ENCODE assay signal across 8 cellular contexts in genomic region chr4:110631582-110632505, GRCh38. TPM values are rescaled to one million over a fixed set of nuclear protein-coding genes. Genes with fewer than 3 reads are reported as not detected.
DNase-seq lines count a peak whose midpoint lies in the region; ATAC-seq lines count a peak whose summit lies in the region.

No MANE protein-coding gene starts in this region.

- no peak overlapping the region for H3K4me3 ChIP-seq in effector memory CD4-positive, alpha-beta T cell (ENCODE audit: insufficient read depth, low read depth, low read length, poor library complexity, severe bottlenecking)

- DNase-seq in COLO668 (lab: John Stamatoyannopoulos, UW; ENCODE audit: unreplicated experiment) (peak; percentile 85), NCI-H526 (lab: John Stamatoyannopoulos, UW) (peak; percentile 80 to 90), anterior cingulate cortex (lab: John Stamatoyannopoulos, UW) (peak in 50 of 58 donors; percentile 5 to 75 (median 40)), hippocampal formation (lab: John Stamatoyannopoulos, UW) (peak; percentile 42 to 50), renal cortical epithelial cell (ENCODE audit: low read depth) (peak; percentile 56)
- no peak for DNase-seq in effector memory CD4-positive, alpha-beta T cell

- ATAC-seq in GM18909 (IDR thresholded peaks at IDR 0.05; ENCODE audit: poor library complexity, unreplicated experiment) (peak; percentile 99), HG03139 (IDR thresholded peaks at IDR 0.05; ENCODE audit: unreplicated experiment) (peak; percentile 98)

- no peak overlapping the region for H3K27ac ChIP-seq in effector memory CD4-positive, alpha-beta T cell (ENCODE audit: insufficient read depth, low read length, poor library complexity, severe bottlenecking)

- peaks cover 7% of the 10 kb centered on the region for H3K4me1 ChIP-seq in effector memory CD4-positive, alpha-beta T cell (ENCODE audit: control insufficient read depth, insufficient read depth, low read length, poor library complexity, severe bottlenecking)

- H3K27me3 ChIP-seq in effector memory CD4-positive, alpha-beta T cell (replicated peaks; ENCODE audit: control insufficient read depth, insufficient read depth, low read length, poor library complexity, severe bottlenecking): peaks cover 77% of the 10 kb centered on the region

- H3K36me3 ChIP-seq in effector memory CD4-positive, alpha-beta T cell (ENCODE audit: control insufficient read depth, insufficient read depth, low read length): no peaks in the 10 kb centered on the region

- H3K9me3 ChIP-seq in effector memory CD4-positive, alpha-beta T cell (ENCODE audit: control insufficient read depth, low read length): no peaks in the 10 kb centered on the region

RNA-seq across cellular contexts. Expression of gene PITX2, which starts 9.0 kb away (rescaled TPM):
- 0.30 TPM in 1 of 2 replicates, not detected in the other for total RNA-seq in renal cortical epithelial cell

Comparison
In these comparisons a context has a peak if more than half of its experiments do, and no peak if none do; other contexts are left out.
1. DNase-seq: peak in COLO668 (single experiment), NCI-H526 (2 of 2), anterior cingulate cortex (50 of 58), hippocampal formation (2 of 2) and renal cortical epithelial cell (single experiment); none in effector memory CD4-positive, alpha-beta T cell (0 of 3).